In genomic region chr2:111194835-111195621, GRCh38 we compare ENCODE assay signal across 12 cellular contexts.
DNase-seq lines count a peak whose midpoint lies in the region; ATAC-seq and TF ChIP-seq lines count a peak whose summit lies in the region.
"Had no signal": no experiment of that assay in that cellular context is flagged by ENCODE, and none has a peak within 500 bp of the region (broad histone marks: within the 10 kb centered on the region; RNA-seq: fewer than 3 reads in every experiment).

No MANE protein-coding gene starts in this region.

- ATAC-seq in GM19395 (IDR thresholded peaks at IDR 0.05; ENCODE audit: unreplicated experiment) (peak; percentile 80), HG03066 (IDR thresholded peaks at IDR 0.05; ENCODE audit: low read depth, unreplicated experiment) (peak; percentile 88), activated B cell treated with CpG ODN at 0.5 μM for 24 hours (ENCODE audit: low read depth) (peak; percentile 78)

- H3K36me3 Mint-ChIP-seq in activated B cell treated with CpG ODN at 0.5 μM for 24 hours (ENCODE audit: low read depth) = no peaks in the 10 kb centered on the region
- peaks cover 0 to 2% of the 10 kb centered on the region in 2 donors for H3K36me3 Mint-ChIP-seq in CD14-positive monocyte

- no peaks in the 10 kb centered on the region for H3K9me3 Mint-ChIP-seq in activated B cell treated with CpG ODN at 0.5 μM for 24 hours
- H3K9me3 Mint-ChIP-seq in CD14-positive monocyte = peaks cover 0 to 2% (median 0%) of the 10 kb centered on the region in 7 donors

- peak overlapping the region; percentile 37 for H3K27ac Mint-ChIP-seq in activated B cell treated with CpG ODN at 0.5 μM for 24 hours
- H3K27ac Mint-ChIP-seq in CD14-positive monocyte = no peak overlapping the region

- H3K4me1 Mint-ChIP-seq in activated B cell treated with CpG ODN at 0.5 μM for 24 hours (peaks cover 43% of the 10 kb centered on the region), CD14-positive monocyte (peaks cover 5% of the 10 kb centered on the region)

- peaks cover 22% of the 10 kb centered on the region for H3K4me1 ChIP-seq in BLaER1

- TF ChIP-seq CTCF in activated B cell treated with CpG ODN at 0.5 μM for 24 hours (IDR thresholded peaks at IDR 0.05) = no peak
- no peak for TF ChIP-seq CTCF in CD14-positive monocyte (IDR thresholded peaks at IDR 0.05)

- no peaks in the 10 kb centered on the region for H3K9me3 ChIP-seq in BLaER1

- no peaks in the 10 kb centered on the region for H4K20me1 ChIP-seq in BLaER1

- DNase-seq in activated B cell treated with CpG ODN at 0.5 μM for 24 hours (no peak), NCI-H1930 (lab: John Stamatoyannopoulos, UW) (no peak), CD14-positive monocyte (ENCODE audit: low spot score) (no peak), HEK293T (ENCODE audit: extremely low spot score) (no peak)
- no peak for DNase-seq in activated T-cell treated with anti-CD3 and anti-CD28 coated beads, Interleukin-2, amount 50 U/mL, for 48 hours
- DNase-seq: amygdala; hippocampal formation; stimulated activated CD4-positive, alpha-beta T cell treated with anti-CD3 and anti-CD28 coated beads, Interleukin-12 subunit alpha, Interleukin-12 subunit beta, amount 100 ng/mL, for 4 hours had no signal

- H3K9ac ChIP-seq in BLaER1 = no peak overlapping the region

- H3K27me3 Mint-ChIP-seq in activated B cell treated with CpG ODN at 0.5 μM for 24 hours = no peaks in the 10 kb centered on the region
- peaks cover 1 to 6% (median 5%) of the 10 kb centered on the region in 3 donors for H3K27me3 Mint-ChIP-seq in CD14-positive monocyte (ENCODE audit: low read depth in 3 of 3)

- H3K4me3 Mint-ChIP-seq in activated B cell treated with CpG ODN at 0.5 μM for 24 hours (peak overlapping the region; percentile 6), CD14-positive monocyte (no peak overlapping the region)

- CTCF ChIA-PET in activated B cell treated with CpG ODN at 0.5 μM for 24 hours (lab: Charles Lee) = interaction anchor here (1.0 kb wide), 2 partner anchors 24 to 80 kb away, joined by 3 read pairs; no protein-coding TSS in a partner anchor
- CTCF ChIA-PET in HEK293T (lab: Yijun Ruan, JAX) = interaction anchor here (0.6 to 0.9 kb wide), 2 partner anchors 9 to 17 kb away, joined by 3 read pairs; no protein-coding TSS in a partner anchor

- no peak overlapping the region for H3K4me3 ChIP-seq in BLaER1
- H3K4me3 ChIP-seq: SK-N-MC had no signal

- no peaks in the 10 kb centered on the region for H3K36me3 ChIP-seq in BLaER1

- peak overlapping the region; percentile 16 for H3K4me2 ChIP-seq in BLaER1

- H3K27me3 ChIP-seq in BLaER1 = no peaks in the 10 kb centered on the region

- intact Hi-C loops in activated B cell treated with CpG ODN at 0.5 μM for 24 hours (cut with micrococcal nuclease) = no loop called here
- intact Hi-C loops in CD14-positive monocyte (cut with micrococcal nuclease) = no loop called here

- H3K27ac ChIP-seq in BLaER1 = no peak overlapping the region
- H3K27ac ChIP-seq: SK-N-MC had no signal

- POLR2A ChIA-PET in activated B cell treated with CpG ODN at 0.5 μM for 24 hours (lab: Charles Lee) = interaction anchor here (0.6 to 2.0 kb wide), 8 partner anchors 10 to 75 kb away, joined by 3 to 13 read pairs (median 6); partner anchors contain the start of gene BCL2L11
- POLR2A ChIA-PET in HEK293T (lab: Yijun Ruan, JAX) = no interaction called here

TF ChIP-seq in HEK293T, 16 proteins besides CTCF, POLR2A, EP300 and RAD21:
- no peak for TF ChIP-seq L3MBTL2 (conservative IDR thresholded peaks at IDR 0.05)
- TF ChIP-seq HDGF (IDR thresholded peaks at IDR 0.05; ENCODE audit: borderline replicate concordance) = no peak
- TF ChIP-seq SP1 (IDR thresholded peaks at IDR 0.05) = no peak
